Comparison of ENCODE assay signal across 20 cellular contexts in genomic region chr9:5556101-5556500, GRCh38.
"Had no signal": no experiment of that assay in that cellular context is flagged by ENCODE, and none has a peak within 500 bp of the region (broad histone marks: within the 10 kb centered on the region; RNA-seq: fewer than 3 reads in every experiment).

No MANE protein-coding gene starts in this region.

- DNase-seq: activated CD8-positive, alpha-beta memory T cell treated with anti-CD3 and anti-CD28 coated beads for 24 hours; activated CD8-positive, alpha-beta memory T cell treated with anti-CD3 and anti-CD28 coated beads, Interleukin-2, amount 50 U/mL, for 48 hours; activated gamma-delta T cell; effector memory CD4-positive, alpha-beta T cell; immature natural killer cell; kidney glomerular epithelial cell; left ventricle myocardium superior; mucosa of descending colon; naive B cell; SW 1271; T-helper 9 cell had no signal

- H3K27me3 Mint-ChIP-seq: activated naive CD4-positive, alpha-beta T cell treated with anti-CD3 and anti-CD28 coated beads, Interleukin-2, amount 50 U/mL, for 24 hours; stimulated activated naive CD8-positive, alpha-beta T cell treated with anti-CD3 and anti-CD28 coated beads, Interleukin-15, Interleukin-2, amounts not matched to agents 100 ng/mL and 50 ng/mL, for 24 hours; type B pancreatic cell had no signal

- H3K4me1 ChIP-seq: prostate gland had no signal

- H3K27ac ChIP-seq: prostate gland, suprapubic skin had no signal

- H3K9me3 ChIP-seq: esophagus muscularis mucosa, mucosa of descending colon, prostate gland, right atrium auricular region, suprapubic skin had no signal

- H3K27ac Mint-ChIP-seq: activated naive CD4-positive, alpha-beta T cell treated with anti-CD3 and anti-CD28 coated beads, Interleukin-2, amount 50 U/mL, for 24 hours; stimulated activated naive CD8-positive, alpha-beta T cell treated with anti-CD3 and anti-CD28 coated beads, Interleukin-15, Interleukin-2, amounts not matched to agents 100 ng/mL and 50 ng/mL, for 24 hours; type B pancreatic cell had no signal

- H3K27me3 ChIP-seq: esophagus muscularis mucosa, right atrium auricular region, suprapubic skin had no signal

- H3K4me3 Mint-ChIP-seq: activated naive CD4-positive, alpha-beta T cell treated with anti-CD3 and anti-CD28 coated beads, Interleukin-2, amount 50 U/mL, for 24 hours; naive B cell; stimulated activated naive CD8-positive, alpha-beta T cell treated with anti-CD3 and anti-CD28 coated beads, Interleukin-15, Interleukin-2, amounts not matched to agents 100 ng/mL and 50 ng/mL, for 24 hours; type B pancreatic cell had no signal

- H3K9me3 Mint-ChIP-seq: activated naive CD4-positive, alpha-beta T cell treated with anti-CD3 and anti-CD28 coated beads, Interleukin-2, amount 50 U/mL, for 24 hours; immature natural killer cell; stimulated activated naive CD8-positive, alpha-beta T cell treated with anti-CD3 and anti-CD28 coated beads, Interleukin-15, Interleukin-2, amounts not matched to agents 100 ng/mL and 50 ng/mL, for 24 hours; type B pancreatic cell had no signal

- FAIRE-seq: bronchial epithelial cell, endothelial cell of umbilical vein had no signal

- H3K36me3 Mint-ChIP-seq: type B pancreatic cell had no signal

- H3K36me3 ChIP-seq: esophagus muscularis mucosa, prostate gland, right atrium auricular region, suprapubic skin had no signal

- H3K4me3 ChIP-seq: esophagus muscularis mucosa, mucosa of descending colon, prostate gland, right atrium auricular region, suprapubic skin had no signal
